ENCODE assay signal across 1 cellular context in the genomic region with DNA sequence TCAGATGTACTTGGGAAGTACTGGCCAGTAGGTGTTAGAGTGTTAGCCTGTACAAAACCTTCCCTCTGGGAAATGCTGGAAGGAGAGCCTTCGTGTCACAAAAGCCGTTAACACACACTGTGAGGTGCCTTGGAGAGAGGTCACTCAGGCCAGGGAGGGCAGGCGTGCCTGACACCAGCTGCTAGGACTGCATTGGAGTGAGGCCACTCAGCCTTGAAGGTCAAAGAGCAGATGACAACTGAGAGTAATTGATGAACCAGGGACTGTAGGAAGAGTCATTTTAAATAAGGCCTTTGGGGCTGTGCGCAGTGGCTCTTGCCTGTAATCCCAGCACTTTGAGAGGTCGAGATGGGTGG.
TF ChIP-seq lines count a peak whose summit lies in the region.

No MANE protein-coding gene starts in this region.

TF ChIP-seq in GM23338, 12 proteins besides CTCF, POLR2A, EP300 and RAD21 (continued from another document):
- TF ChIP-seq ZNF462 (CRISPR knock-in tag; IDR thresholded peaks at IDR 0.05): no peak
